26 cellular contexts compared by ENCODE assay signal in the genomic region with DNA sequence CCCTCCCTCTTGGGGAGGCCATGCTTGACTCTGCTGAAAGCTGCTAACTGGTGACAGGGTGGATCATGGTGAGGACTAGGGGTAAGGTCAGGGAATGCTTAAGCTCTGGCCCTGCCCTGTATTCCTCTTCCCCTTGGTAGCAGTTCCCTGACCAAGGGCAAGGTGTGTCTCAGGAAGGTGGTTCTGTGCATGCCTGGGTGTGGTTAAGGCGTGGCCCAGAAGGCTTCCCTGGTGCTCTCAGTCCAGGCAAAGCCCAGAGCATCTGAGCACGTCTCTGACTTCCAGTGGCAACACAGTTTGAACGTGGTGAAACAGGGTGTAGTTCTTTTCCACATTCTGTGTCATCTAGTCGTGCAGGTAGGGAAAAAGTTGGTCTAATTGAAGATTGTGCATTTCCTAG. TPM values are rescaled to one million over a fixed set of nuclear protein-coding genes. Genes with fewer than 3 reads are reported as not detected.
DNase-seq lines count a peak whose midpoint lies in the region; ATAC-seq, FAIRE-seq and TF ChIP-seq lines count a peak whose summit lies in the region.
"Had no signal": no experiment of that assay in that cellular context is flagged by ENCODE, and none has a peak within 500 bp of the region (broad histone marks: within the 10 kb centered on the region; RNA-seq: fewer than 3 reads in every experiment).

No MANE protein-coding gene starts in this region.

- peaks cover 9 to 47% of the 10 kb centered on the region in 2 experiments for H3K36me3 ChIP-seq in HepG2 (replicated peaks in 1 of 2; ENCODE audit: control insufficient read depth in 1 of 2, insufficient read depth in 2 of 2, low read length in 2 of 2)
- peaks cover 0 to 40% (median 9%) of the 10 kb centered on the region in 4 donors for H3K36me3 ChIP-seq in right lobe of liver
- peaks cover 8 to 31% of the 10 kb centered on the region in 2 experiments for H3K36me3 ChIP-seq in endothelial cell of umbilical vein (ENCODE audit: control insufficient read depth in 2 of 2, extremely low read depth in 1 of 2, insufficient read depth in 2 of 2, low read length in 2 of 2)
- H3K36me3 ChIP-seq in mucosa of rectum (ENCODE audit: control insufficient read depth in 2 of 2, insufficient read depth in 2 of 2, low read length in 2 of 2), result peaks cover 45 to 59% of the 10 kb centered on the region in 2 donors
- H3K36me3 ChIP-seq in smooth muscle cell (ENCODE audit: low read depth), result peaks cover 10% of the 10 kb centered on the region

- H3F3A ChIP-seq in smooth muscle cell (ENCODE audit: low read depth), result no peaks in the 10 kb centered on the region

- no peak for DNase-seq in HepG2 (ENCODE audit: low spot score)
- no peak for DNase-seq in right lobe of liver
- no peak for DNase-seq in endothelial cell of umbilical vein (ENCODE audit: low read depth, low spot score)
- DNase-seq in stimulated activated naive CD4-positive, alpha-beta T cell treated with Interleukin-2 at 50 U/mL for 16 hours (lab: John Stamatoyannopoulos, UW), result no peak
- DNase-seq in smooth muscle cell (lab: John Stamatoyannopoulos, UW; ENCODE audit: unreplicated experiment), result no peak
- DNase-seq in NK-92 treated with Interleukin-12 subunit alpha and Interleukin-12 subunit beta, amount 100 ng/mL, for 24 hours (lab: John Stamatoyannopoulos, UW), result no peak
- DNase-seq: activated CD4-positive, alpha-beta T cell treated with anti-CD3 and anti-CD28 coated beads, Interleukin-2, amount 10 ng/mL, durations not matched to agents 24 days and 14 days; activated CD8-positive, alpha-beta memory T cell treated with anti-CD3 and anti-CD28 coated beads, Interleukin-2, amount 50 U/mL, for 48 hours; activated gamma-delta T cell treated with Interleukin-2 at 50 U/mL for 16 hours; amygdala; caudate nucleus; dorsolateral prefrontal cortex; kidney glomerular epithelial cell; MG63; midbrain; NCI-H146; NCI-H2171 treated with DMSO at 0.1 percent for 48 hours; psoas muscle; SJCRH30; stimulated activated CD4-positive, alpha-beta T cell treated with anti-CD3 and anti-CD28 coated beads, Interleukin-4, amount 100 ng/mL, for 24 hours had no signal

- H3K27ac ChIP-seq in HepG2 (ENCODE audit: extremely low read length, insufficient read depth, low read length) (no peak overlapping the region), right lobe of liver (no peak overlapping the region), endothelial cell of umbilical vein (ENCODE audit: insufficient read depth, low read depth, low read length) (no peak overlapping the region), mucosa of rectum (ENCODE audit: low read depth in 2 of 2, low read length in 2 of 2) (peak overlapping the region; percentile 72 to 86), smooth muscle cell (ENCODE audit: low read depth) (no peak overlapping the region)
- H3K27ac ChIP-seq: gastroesophageal sphincter, psoas muscle, SJCRH30 had no signal

- BruUV-seq in HepG2 (replicated peaks; lab: Mats Ljungman, UMichigan), result TSS peak; percentile 12
- BruUV-seq in endothelial cell of umbilical vein (replicated peaks; lab: Mats Ljungman, UMichigan), result TSS peak; percentile 25

- no peak overlapping the region for H3K4me2 ChIP-seq in HepG2 (ENCODE audit: low read depth, low read length)
- no peak overlapping the region for H3K4me2 ChIP-seq in endothelial cell of umbilical vein (ENCODE audit: insufficient read depth, low read length)
- no peak overlapping the region for H3K4me2 ChIP-seq in smooth muscle cell

- in situ Hi-C loops in HepG2 (cut with HindIII; ENCODE audit: extremely low pct_ligation_motif_present, low pct_unique_long_range_greater_than_20kb), result no loop called here

- H3K79me2 ChIP-seq in HepG2 (ENCODE audit: insufficient read depth, low read length), result no peaks in the 10 kb centered on the region
- H3K79me2 ChIP-seq in endothelial cell of umbilical vein (ENCODE audit: control insufficient read depth, insufficient read depth, low read length), result no peaks in the 10 kb centered on the region
- H3K79me2 ChIP-seq in smooth muscle cell (ENCODE audit: low read depth), result no peaks in the 10 kb centered on the region

- H3K9ac ChIP-seq in HepG2 (ENCODE audit: insufficient read depth, low read depth, low read length) (no peak overlapping the region), endothelial cell of umbilical vein (replicated peaks; ENCODE audit: extremely low read depth, insufficient read depth, low read length) (no peak overlapping the region), mucosa of rectum (ENCODE audit: low read depth in 1 of 2, low read length in 2 of 2) (peak overlapping the region in 1 of 2 donors; percentile 39), smooth muscle cell (ENCODE audit: low read depth) (no peak overlapping the region)

- no peak for FAIRE-seq in HepG2 (lab: Jason Lieb, UNC)
- no peak for FAIRE-seq in endothelial cell of umbilical vein (lab: Jason Lieb, UNC)

- TF ChIP-seq POLR2A in HepG2 (IDR thresholded peaks at IDR 0.05; ENCODE audit: insufficient read depth in 1 of 2, low read depth in 2 of 2, low read length in 2 of 2), result no peak
- TF ChIP-seq POLR2A in right lobe of liver (IDR thresholded peaks at IDR 0.05), result no peak
- no peak for TF ChIP-seq POLR2A in endothelial cell of umbilical vein (IDR thresholded peaks at IDR 0.05; ENCODE audit: low read depth, low read length)

- no peak for TF ChIP-seq RAD21 in HepG2 (CRISPR knock-in tag; IDR thresholded peaks at IDR 0.05)

- ATAC-seq in HepG2 (no peak), right lobe of liver (no peak), GM18907 (IDR thresholded peaks at IDR 0.05; ENCODE audit: unreplicated experiment) (no peak)
- ATAC-seq: gastroesophageal sphincter, psoas muscle had no signal

- TF ChIP-seq EP300 in HepG2 (IDR thresholded peaks at IDR 0.05; ENCODE audit: low read depth in 2 of 2, low read length in 2 of 2), result no peak
- no peak for TF ChIP-seq EP300 in HepG2 (CRISPR knock-in tag; IDR thresholded peaks at IDR 0.05; ENCODE audit: borderline replicate concordance)

- no peak overlapping the region for H2AFZ ChIP-seq in HepG2 (ENCODE audit: low read length)
- H2AFZ ChIP-seq in endothelial cell of umbilical vein (ENCODE audit: low read depth, low read length), result no peak overlapping the region
- H2AFZ ChIP-seq in smooth muscle cell (ENCODE audit: low read depth), result no peak overlapping the region

- POLR2A ChIA-PET in HepG2 (lab: Yijun Ruan, JAX) (no interaction called here), endothelial cell of umbilical vein (lab: Charles Lee) (no interaction called here)

- no peaks in the 10 kb centered on the region for H3K9me1 ChIP-seq in endothelial cell of umbilical vein (replicated peaks; ENCODE audit: control insufficient read depth, extremely low read depth, insufficient read depth, low read length)

- intact Hi-C loops in HepG2 (cut with micrococcal nuclease; ENCODE audit: unreplicated experiment) (no loop called here), right lobe of liver (cut with DNase I) (no loop called here), endothelial cell of umbilical vein (cut with micrococcal nuclease) (no loop called here)

- 96% methylated on average over 3 of the region's 4 CpGs for WGBS in HepG2 (ENCODE audit: low lambda C conversion rate)
- WGBS in right lobe of liver (ENCODE audit: insufficient coverage, low coverage, low lambda C conversion rate, missing lambda C conversion rate), result 53% methylated on average over 2 of the region's 4 CpGs
- 79% methylated on average over 4 of the region's 4 CpGs for WGBS in smooth muscle cell (ENCODE audit: low lambda C conversion rate)

- dilution Hi-C loops in endothelial cell of umbilical vein (cut with MboI; ENCODE audit: extremely low pct_ligation_motif_present, low sequenced_read_pairs), result no loop called here

- H3K27me3 ChIP-seq in HepG2 (ENCODE audit: control insufficient read depth in 1 of 2, insufficient read depth in 2 of 2, low read length in 2 of 2) (no peaks in the 10 kb centered on the region), right lobe of liver (no peaks in the 10 kb centered on the region), endothelial cell of umbilical vein (ENCODE audit: control insufficient read depth in 2 of 2, insufficient read depth in 2 of 2, low read length in 2 of 2) (no peaks in the 10 kb centered on the region), mucosa of rectum (ENCODE audit: control insufficient read depth in 2 of 2, insufficient read depth in 2 of 2, low read length in 2 of 2) (no peaks in the 10 kb centered on the region), smooth muscle cell (ENCODE audit: low read depth) (no peaks in the 10 kb centered on the region)
- H3K27me3 ChIP-seq: dorsolateral prefrontal cortex, gastroesophageal sphincter, MG63, SJCRH30 had no signal

- H4K20me1 ChIP-seq in HepG2 (ENCODE audit: insufficient read depth, low read length) (no peaks in the 10 kb centered on the region), endothelial cell of umbilical vein (replicated peaks; ENCODE audit: control insufficient read depth, extremely low read depth, insufficient read depth, low read length) (no peaks in the 10 kb centered on the region), smooth muscle cell (ENCODE audit: low read depth) (peaks cover 2% of the 10 kb centered on the region)

- H3K9me3 ChIP-seq in HepG2 (ENCODE audit: low read length) (no peaks in the 10 kb centered on the region), right lobe of liver (no peaks in the 10 kb centered on the region), endothelial cell of umbilical vein (replicated peaks; ENCODE audit: control insufficient read depth, insufficient read depth, low read length) (no peaks in the 10 kb centered on the region), mucosa of rectum (ENCODE audit: control insufficient read depth in 2 of 2, low read length in 2 of 2) (no peaks in the 10 kb centered on the region), smooth muscle cell (replicated peaks; ENCODE audit: low read depth) (no peaks in the 10 kb centered on the region)
- H3K9me3 ChIP-seq: gastroesophageal sphincter, MG63, psoas muscle, SJCRH30 had no signal

- TF ChIP-seq CTCF in HepG2 (CRISPR knock-in tag; IDR thresholded peaks at IDR 0.05) (no peak), right lobe of liver (IDR thresholded peaks at IDR 0.05) (no peak), endothelial cell of umbilical vein (IDR thresholded peaks at IDR 0.05; ENCODE audit: extremely low read depth in 1 of 2, insufficient read depth in 1 of 2, low read depth in 1 of 2, low read length in 2 of 2) (no peak), smooth muscle cell (IDR thresholded peaks at IDR 0.05; ENCODE audit: borderline replicate concordance, insufficient read depth, poor library complexity, severe bottlenecking) (no peak)

- H3K4me1 ChIP-seq in HepG2 (ENCODE audit: insufficient read depth, low read length) (no peaks in the 10 kb centered on the region), right lobe of liver (peaks cover 0 to 30% (median 6%) of the 10 kb centered on the region in 4 donors), endothelial cell of umbilical vein (ENCODE audit: control insufficient read depth, extremely low read depth, insufficient read depth, low read length) (no peaks in the 10 kb centered on the region), mucosa of rectum (ENCODE audit: control insufficient read depth in 2 of 2, insufficient read depth in 2 of 2, low read length in 2 of 2) (peaks cover 8 to 10% of the 10 kb centered on the region in 2 donors), smooth muscle cell (ENCODE audit: low read depth) (no peaks in the 10 kb centered on the region)
- H3K4me1 ChIP-seq: gastroesophageal sphincter, SJCRH30 had no signal

- CTCF ChIA-PET in HepG2 (lab: Yijun Ruan, JAX; ENCODE audit: low intra/inter-chr PET ratio, low total read pairs) (no interaction called here), endothelial cell of umbilical vein (lab: Charles Lee) (interaction anchor here (1.3 kb wide), 1 partner anchor 83 kb away, joined by 3 read pairs; no protein-coding TSS in a partner anchor)

- H3K4me3 ChIP-seq in HepG2 (replicated peaks in 1 of 3; ENCODE audit: insufficient read depth in 1 of 3, low read depth in 2 of 3, low read length in 3 of 3) (no peak overlapping the region), right lobe of liver (no peak overlapping the region), endothelial cell of umbilical vein (replicated peaks in 1 of 3; ENCODE audit: insufficient read depth in 1 of 3, low read depth in 1 of 3, low read length in 3 of 3) (no peak overlapping the region), mucosa of rectum (ENCODE audit: low read length in 2 of 2) (no peak overlapping the region), smooth muscle cell (no peak overlapping the region)
- H3K4me3 ChIP-seq: dorsolateral prefrontal cortex, gastroesophageal sphincter, MG63, psoas muscle, SJCRH30 had no signal

RNA-seq across cellular contexts. Expression of gene HORMAD2, which starts 53.1 kb away (rescaled TPM):
- total RNA-seq in HepG2 (2016; rRNA removed; fragmentation: Illumina TruSeq; extraction: Trizol) (not detected in 2 replicates), right lobe of liver (1 to 10 TPM in 3 of 6 experiments, under 1 TPM in 2, not detected in 1; 0.50 to 3.0 (median 1.6) TPM), endothelial cell of umbilical vein (not detected in 2 replicates), smooth muscle cell (1.4 TPM in 1 of 2 replicates, not detected in the other)
- total RNA-seq in HepG2 (2016; cell fraction: cytosol; rRNA removed; fragmentation: Illumina TruSeq; extraction: Trizol; ENCODE audit: low read depth), result not detected in 2 replicates
- not detected in 2 replicates for total RNA-seq in HepG2 (2016; cell fraction: insoluble cytoplasmic fraction; rRNA removed; fragmentation: Illumina TruSeq; extraction: Trizol)
- not detected in 2 replicates for total RNA-seq in HepG2 (2016; cell fraction: membrane; rRNA removed; fragmentation: Illumina TruSeq; extraction: Trizol)
- not detected in 2 replicates for total RNA-seq in HepG2 (2016; cell fraction: nucleus; rRNA removed; fragmentation: Illumina TruSeq; extraction: Trizol)
- polyA plus RNA-seq in HepG2 (2011; rRNA removed) (not detected in 2 replicates), endothelial cell of umbilical vein (not detected in 2 replicates), smooth muscle cell (not detected in 2 replicates)
- polyA plus RNA-seq in HepG2 (2011; cell fraction: cytosol; rRNA removed), result not detected in 2 replicates
- not detected in 2 replicates for polyA plus RNA-seq in HepG2 (2011; cell fraction: nucleus; rRNA removed)
- polyA plus RNA-seq in HepG2 (2012), result not detected in 2 replicates
- not detected in 2 replicates for polyA plus RNA-seq in HepG2 (2016; cell fraction: cytosol; fragmentation: Illumina TruSeq; extraction: Trizol; ENCODE audit: low read depth)
- not detected in 2 replicates for polyA plus RNA-seq in HepG2 (2016; cell fraction: insoluble cytoplasmic fraction; fragmentation: Illumina TruSeq; extraction: Trizol; ENCODE audit: low read depth)
- not detected in 2 replicates for polyA plus RNA-seq in HepG2 (2016; cell fraction: membrane; fragmentation: Illumina TruSeq; extraction: Trizol; ENCODE audit: low read depth)
- polyA plus RNA-seq in HepG2 (2016; cell fraction: nucleus; fragmentation: Illumina TruSeq; extraction: Trizol; ENCODE audit: insufficient read depth, low read depth), result not detected in 2 replicates
- polyA minus RNA-seq in HepG2 (2011; rRNA and poly(A)+ RNA removed; ENCODE audit: low replicate concordance), result not detected in 2 replicates
- not detected in 2 replicates for polyA minus RNA-seq in HepG2 (2011; cell fraction: cytosol; rRNA and poly(A)+ RNA removed)
- not detected in 2 replicates for polyA minus RNA-seq in HepG2 (2011; cell fraction: nucleus; rRNA and poly(A)+ RNA removed)
- not detected in 2 replicates for polyA plus RNA-seq in endothelial cell of umbilical vein (2011; cell fraction: cytosol; rRNA removed)
- not detected in 2 replicates for polyA plus RNA-seq in endothelial cell of umbilical vein (2011; cell fraction: nucleus; rRNA removed)
- not detected in 2 replicates for polyA plus RNA-seq in endothelial cell of umbilical vein (2012)
- not detected in 2 replicates for polyA minus RNA-seq in endothelial cell of umbilical vein
- polyA minus RNA-seq in endothelial cell of umbilical vein (2011; cell fraction: cytosol; rRNA and poly(A)+ RNA removed), result not detected
- not detected in 2 replicates for polyA minus RNA-seq in endothelial cell of umbilical vein (2011; cell fraction: nucleus; rRNA and poly(A)+ RNA removed)
- total RNA-seq: activated CD4-positive, alpha-beta T cell treated with anti-CD3 and anti-CD28 coated beads, Interleukin-2, amount 10 ng/mL, durations not matched to agents 24 days and 14 days; epithelial cell of proximal tubule; gastroesophageal sphincter; OCI-LY7; psoas muscle; SJCRH30 had no signal
- polyA plus RNA-seq: IgD-negative memory B cell, psoas muscle had no signal

Comparison
In these comparisons a context has a peak if more than half of its experiments do, and no peak if none do; other contexts are left out.
1. H3K27ac ChIP-seq: peak in mucosa of rectum (2 of 2); none in HepG2 (single experiment), right lobe of liver (0 of 3), endothelial cell of umbilical vein (single experiment) and smooth muscle cell (single experiment).